7 cellular contexts compared by ENCODE assay signal in the genomic region with DNA sequence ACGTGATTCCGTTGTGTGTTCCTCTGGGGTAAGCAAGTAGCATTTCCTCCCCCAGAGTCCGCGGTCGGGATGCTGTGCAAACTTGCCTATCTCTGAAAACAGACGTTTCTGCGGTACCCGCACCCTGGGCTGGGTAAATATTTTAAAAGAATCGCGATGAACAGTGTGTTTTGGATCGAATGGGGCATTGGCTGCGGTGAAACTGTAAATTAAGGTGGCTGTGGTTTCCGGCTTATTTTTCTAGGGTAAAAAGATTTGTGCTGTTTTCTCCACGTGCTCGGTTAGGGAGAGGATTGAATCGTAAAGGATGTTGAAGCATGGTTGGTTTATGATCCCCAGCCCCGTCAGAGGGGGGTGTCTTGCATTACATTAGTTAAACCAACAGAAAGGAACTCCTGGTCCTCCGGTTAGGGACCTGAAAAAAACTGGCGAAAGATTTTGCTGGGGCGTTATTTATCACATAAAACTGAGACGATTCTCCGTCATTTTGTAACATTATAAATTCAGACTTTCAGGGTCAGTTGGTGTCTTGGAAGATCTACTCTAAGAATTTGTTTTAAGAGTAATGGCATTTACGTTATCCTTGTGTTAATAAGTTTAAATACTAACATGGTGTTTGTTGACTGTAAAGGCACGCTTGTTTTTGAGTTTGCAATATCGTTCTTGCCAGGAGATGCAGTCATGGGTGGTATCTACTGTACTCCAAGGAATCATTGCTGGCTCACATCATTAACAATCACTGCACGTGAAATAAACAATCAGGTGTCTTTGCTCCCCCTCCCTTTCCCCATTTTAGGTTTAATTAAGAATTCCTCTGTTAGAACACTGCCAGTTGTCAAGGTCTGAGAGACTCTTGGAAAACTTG. TPM values are rescaled to one million over a fixed set of nuclear protein-coding genes. Genes with fewer than 3 reads are reported as not detected.
DNase-seq lines count a peak whose midpoint lies in the region; ATAC-seq lines count a peak whose summit lies in the region.

No MANE protein-coding gene starts in this region.

- peak in 56 of 76 experiments; percentile 0 to 80 (median 33) for DNase-seq in HUDEP-2 (lab: John Stamatoyannopoulos, UW; ENCODE audit: unreplicated experiment in 76 of 76)
- peak in 15 of 61 donors; percentile 7 to 71 (median 39) for DNase-seq in caudate nucleus (lab: John Stamatoyannopoulos, UW)
- peak; percentile 10 for DNase-seq in myocyte (ENCODE audit: low read depth)
- no peak for DNase-seq in AG08395 (ENCODE audit: low spot score)
- no peak for DNase-seq in NCI-H1092 treated with DMSO at 0.1 percent for 48 hours (lab: John Stamatoyannopoulos, UW)

- H3K27ac ChIP-seq in caudate nucleus (ENCODE audit: low read depth, low read length): peak overlapping the region; percentile 81

- peak; percentile 31 for ATAC-seq in GM18511 (IDR thresholded peaks at IDR 0.05; ENCODE audit: unreplicated experiment)
- no peak for ATAC-seq in HG02610 (IDR thresholded peaks at IDR 0.05; ENCODE audit: unreplicated experiment)

RNA-seq across cellular contexts. Expression of a gene that starts 1.4 kb away (rescaled TPM):
- 0.05 TPM in 2 replicates for total RNA-seq in myocyte
- 0.19 TPM for polyA plus RNA-seq in myocyte (2012)

Comparison
In these comparisons a context has a peak if more than half of its experiments do, and no peak if none do; other contexts are left out.
1. DNase-seq: peak in HUDEP-2 (56 of 76) and myocyte (single experiment); none in AG08395 (single experiment) and NCI-H1092 treated with DMSO at 0.1 percent for 48 hours (single experiment).